8 cellular contexts compared by ENCODE assay signal in the genomic region with DNA sequence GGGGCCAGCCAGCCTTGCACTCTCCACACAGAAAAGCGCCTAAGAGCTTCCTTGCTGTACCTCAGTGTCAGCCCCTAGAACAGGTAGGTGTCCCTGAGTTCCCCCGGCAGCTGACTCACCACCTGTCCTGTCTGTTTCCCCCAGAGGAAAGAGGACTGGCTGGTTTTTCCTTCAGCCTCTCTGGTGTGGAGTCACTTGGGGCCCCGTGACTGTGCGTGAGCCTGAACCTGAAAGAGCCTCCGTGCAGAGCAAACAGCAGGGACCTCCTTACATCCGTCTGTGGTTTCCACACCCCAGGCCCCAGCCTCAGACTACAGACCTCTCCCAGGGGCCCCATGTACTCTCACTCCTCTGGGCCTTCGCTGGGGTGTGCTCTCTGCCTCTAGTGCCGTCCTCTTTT.
DNase-seq lines count a peak whose midpoint lies in the region; FAIRE-seq and TF ChIP-seq lines count a peak whose summit lies in the region.

No MANE protein-coding gene starts in this region.

- peak overlapping the region; percentile 69 to 95 (median 87) for H3K27ac Mint-ChIP-seq in CD4-positive, alpha-beta memory T cell
- H3K27ac Mint-ChIP-seq in activated T-cell treated with anti-CD3 and anti-CD28 coated beads, Interleukin-2, amount 50 U/mL, for 24 hours, result peak overlapping the region; percentile 79

- H3K27me3 Mint-ChIP-seq in CD4-positive, alpha-beta memory T cell, result no peaks in the 10 kb centered on the region
- H3K27me3 Mint-ChIP-seq in activated T-cell treated with anti-CD3 and anti-CD28 coated beads, Interleukin-2, amount 50 U/mL, for 24 hours, result peaks cover 9% of the 10 kb centered on the region

- H3K27me3 ChIP-seq in CD4-positive, alpha-beta memory T cell (ENCODE audit: insufficient read depth, low read length), result no peaks in the 10 kb centered on the region
- no peaks in the 10 kb centered on the region for H3K27me3 ChIP-seq in small intestine (ENCODE audit: control insufficient read depth in 2 of 2, insufficient read depth in 2 of 2, low read length in 2 of 2)

- peaks cover 26 to 48% (median 37%) of the 10 kb centered on the region in 4 donors for H3K4me1 Mint-ChIP-seq in CD4-positive, alpha-beta memory T cell
- H3K4me1 Mint-ChIP-seq in activated T-cell treated with anti-CD3 and anti-CD28 coated beads, Interleukin-2, amount 50 U/mL, for 24 hours (ENCODE audit: low read depth), result peaks cover 25% of the 10 kb centered on the region

- in situ Hi-C loops in GM13976 (cut with MboI; ENCODE audit: low sequenced_read_pairs, unreplicated experiment), result no loop called here

- H3K27ac ChIP-seq in CD4-positive, alpha-beta memory T cell (ENCODE audit: low read depth, low read length), result peak overlapping the region; percentile 17
- H3K27ac ChIP-seq in small intestine (ENCODE audit: low read depth in 1 of 2, low read length in 1 of 2), result peak overlapping the region; percentile 16 to 74

- no peaks in the 10 kb centered on the region for H3K36me3 ChIP-seq in CD4-positive, alpha-beta memory T cell (ENCODE audit: insufficient read depth, low read length)
- no peaks in the 10 kb centered on the region for H3K36me3 ChIP-seq in small intestine (ENCODE audit: control insufficient read depth in 2 of 2, insufficient read depth in 2 of 2, low read length in 2 of 2)

- H3K9me3 Mint-ChIP-seq in CD4-positive, alpha-beta memory T cell, result no peaks in the 10 kb centered on the region
- no peaks in the 10 kb centered on the region for H3K9me3 Mint-ChIP-seq in activated T-cell treated with anti-CD3 and anti-CD28 coated beads, Interleukin-2, amount 50 U/mL, for 24 hours

- no peak for TF ChIP-seq POLR2A in lower leg skin (IDR thresholded peaks at IDR 0.05)

- POLR2A ChIA-PET in CD4-positive, alpha-beta memory T cell (lab: Charles Lee; ENCODE audit: partially characterized antibody), result interaction anchor here (1.3 to 6.8 kb wide), 5 partner anchors 9 to 88 kb away, joined by 3 to 78 read pairs (median 10); a partner anchor contains a TSS

- peak overlapping the region in 1 of 2 donors; percentile 36 for H3K4me3 ChIP-seq in CD4-positive, alpha-beta memory T cell (ENCODE audit: low read length in 2 of 2)
- H3K4me3 ChIP-seq in small intestine (ENCODE audit: low read depth in 1 of 2, low read length in 2 of 2) (peak overlapping the region in 1 of 2 donors; percentile 30), lower leg skin (ENCODE audit: low read depth, poor library complexity, severe bottlenecking) (no peak overlapping the region)

- FAIRE-seq in small intestine (lab: Jason Lieb, UNC), result no peak

- H3K4me1 ChIP-seq in CD4-positive, alpha-beta memory T cell (ENCODE audit: insufficient read depth, low read length), result peaks cover 38% of the 10 kb centered on the region
- H3K4me1 ChIP-seq in small intestine (ENCODE audit: control insufficient read depth in 2 of 2, insufficient read depth in 1 of 2, low read depth in 1 of 2, low read length in 1 of 2), result peaks cover 0 to 2% of the 10 kb centered on the region in 2 donors

- TF ChIP-seq CTCF in lower leg skin (IDR thresholded peaks at IDR 0.05), result no peak
- no peak for TF ChIP-seq CTCF in GM13976 (IDR thresholded peaks at IDR 0.05; ENCODE audit: borderline replicate concordance, control extremely low read depth, extremely low read depth, insufficient read depth, missing control alignments)

- H3K9me3 ChIP-seq in CD4-positive, alpha-beta memory T cell (ENCODE audit: control insufficient read depth in 1 of 2, low read length in 2 of 2), result no peaks in the 10 kb centered on the region
- H3K9me3 ChIP-seq in small intestine (ENCODE audit: control insufficient read depth, low read depth), result no peaks in the 10 kb centered on the region

- peaks cover 0 to 5% of the 10 kb centered on the region in 2 donors for H3K36me3 Mint-ChIP-seq in CD4-positive, alpha-beta memory T cell
- H3K36me3 Mint-ChIP-seq in activated T-cell treated with anti-CD3 and anti-CD28 coated beads, Interleukin-2, amount 50 U/mL, for 24 hours (ENCODE audit: low read depth), result no peaks in the 10 kb centered on the region

- intact Hi-C loops in CD4-positive, alpha-beta memory T cell (cut with micrococcal nuclease), result loop anchor here (1.0 to 5.0 kb wide), 3 partner anchors 17 to 77 kb away; no protein-coding TSS in a partner anchor
- intact Hi-C loops in lower leg skin (cut with DNase I; ENCODE audit: low total_unique reads), result no loop called here

- peak overlapping the region; percentile 72 to 87 (median 82) for H3K4me3 Mint-ChIP-seq in CD4-positive, alpha-beta memory T cell
- H3K4me3 Mint-ChIP-seq in activated T-cell treated with anti-CD3 and anti-CD28 coated beads, Interleukin-2, amount 50 U/mL, for 24 hours, result peak overlapping the region; percentile 27

- CTCF ChIA-PET in CD4-positive, alpha-beta memory T cell (lab: Charles Lee; ENCODE audit: partially characterized antibody), result interaction anchor here (0.9 to 4.9 kb wide), 13 partner anchors 9 to 81 kb away, joined by 3 to 57 read pairs (median 4); no protein-coding TSS in a partner anchor

- 60 to 74% (median 66%) methylated on average over 8 of the region's 8 CpGs for WGBS in small intestine, 3 donors
- 85 to 87% methylated on average over 8 of the region's 8 CpGs for WGBS in lower leg skin, 2 donors

- peak; percentile 51 to 81 (median 57) for DNase-seq in CD4-positive, alpha-beta memory T cell
- DNase-seq in Kasumi-1 (lab: John Stamatoyannopoulos, UW), result peak; percentile 5 to 21
- DNase-seq in activated T-cell treated with anti-CD3 and anti-CD28 coated beads, Interleukin-2, amount 50 U/mL, for 24 hours, result peak; percentile 64
- peak; percentile 57 for DNase-seq in small intestine
- DNase-seq in lower leg skin (ENCODE audit: low spot score in 2 of 2), result no peak
- DNase-seq in GM13976 (ENCODE audit: low spot score), result no peak
- no peak for DNase-seq in AG08396 (ENCODE audit: low spot score)
- DNase-seq in NCI-H774 (lab: John Stamatoyannopoulos, UW), result no peak

Comparison
In these comparisons a context has a peak if more than half of its experiments do, and no peak if none do; other contexts are left out.
1. DNase-seq: peak in CD4-positive, alpha-beta memory T cell (5 of 5), Kasumi-1 (2 of 2), activated T-cell treated with anti-CD3 and anti-CD28 coated beads, Interleukin-2, amount 50 U/mL, for 24 hours (single experiment) and small intestine (single experiment); none in lower leg skin (0 of 2), GM13976 (single experiment), AG08396 (single experiment) and NCI-H774 (single experiment).